ENCODE assay signal across 9 cellular contexts in genomic region chr21:42654913-42655796, GRCh38. TPM values are rescaled to one million over a fixed set of nuclear protein-coding genes. Genes with fewer than 3 reads are reported as not detected.
DNase-seq lines count a peak whose midpoint lies in the region; ATAC-seq, FAIRE-seq and TF ChIP-seq lines count a peak whose summit lies in the region.
"Had no signal": no experiment of that assay in that cellular context is flagged by ENCODE, and none has a peak within 500 bp of the region (broad histone marks: within the 10 kb centered on the region; RNA-seq: fewer than 3 reads in every experiment).

No MANE protein-coding gene starts in this region.

- CTCF ChIA-PET in activated CD8-positive, alpha-beta memory T cell treated with anti-CD3 and anti-CD28 coated beads, Interleukin-2, amount 10 ng/mL, durations not matched to agents 7 days and 5 days (lab: Charles Lee) = interaction anchor here (0.9 kb wide), 1 partner anchor 176 kb away, joined by 4 read pairs; no protein-coding TSS in a partner anchor

- no peak overlapping the region for H2BK120ac ChIP-seq in mesendoderm (ENCODE audit: low read depth, low read length)

- H3K27ac ChIP-seq in mesendoderm (ENCODE audit: low read depth, low read length) = no peak overlapping the region
- peak overlapping the region; percentile 35 to 92 (median 84) for H3K27ac ChIP-seq in tibial nerve
- H3K27ac ChIP-seq: HL-60 had no signal

- peaks cover 55% of the 10 kb centered on the region for H3K27me3 Mint-ChIP-seq in activated CD8-positive, alpha-beta memory T cell treated with anti-CD3 and anti-CD28 coated beads, Interleukin-2, amount 10 ng/mL, durations not matched to agents 7 days and 5 days
- no peaks in the 10 kb centered on the region for H3K27me3 Mint-ChIP-seq in activated naive CD8-positive, alpha-beta T cell

- H3K4me3 ChIP-seq in mesendoderm (ENCODE audit: low read length) (peak overlapping the region; percentile 78), tibial nerve (peak overlapping the region; percentile 41 to 84 (median 58))

- no peak for FAIRE-seq in H54 (lab: Jason Lieb, UNC)

- TF ChIP-seq EP300 in tibial nerve (IDR thresholded peaks at IDR 0.05) = peak in 1 of 2 donors; percentile 30

- H3K18ac ChIP-seq in mesendoderm (ENCODE audit: low read length) = peak overlapping the region; percentile 15

- H4K8ac ChIP-seq in mesendoderm (ENCODE audit: low read depth, low read length) = no peak overlapping the region

- H3K4me1 Mint-ChIP-seq in activated CD8-positive, alpha-beta memory T cell treated with anti-CD3 and anti-CD28 coated beads, Interleukin-2, amount 10 ng/mL, durations not matched to agents 7 days and 5 days = peaks cover 11% of the 10 kb centered on the region
- peaks cover 23% of the 10 kb centered on the region for H3K4me1 Mint-ChIP-seq in activated naive CD8-positive, alpha-beta T cell (ENCODE audit: low read depth)

- in situ Hi-C loops in ACHN (cut with HindIII; ENCODE audit: low pct_ligation_motif_present, low pct_unique_long_range_greater_than_20kb, low sequenced_read_pairs) = no loop called here

- WGBS in mesendoderm (ENCODE audit: extremely low coverage, insufficient coverage, low lambda C conversion rate) = no CpG with 5 or more reads among the region's 18 CpGs
- 43 to 44% methylated on average over 15 to 18 of the region's 18 CpGs for WGBS in tibial nerve, 2 donors

- H3K27me3 ChIP-seq in mesendoderm (ENCODE audit: insufficient read depth, low read length, poor library complexity) (no peaks in the 10 kb centered on the region), tibial nerve (peaks cover 0 to 12% of the 10 kb centered on the region in 2 donors)

- H3K27ac Mint-ChIP-seq in activated CD8-positive, alpha-beta memory T cell treated with anti-CD3 and anti-CD28 coated beads, Interleukin-2, amount 10 ng/mL, durations not matched to agents 7 days and 5 days = no peak overlapping the region
- H3K27ac Mint-ChIP-seq in activated naive CD8-positive, alpha-beta T cell = peak overlapping the region; percentile 8

- H2AK5ac ChIP-seq in mesendoderm (ENCODE audit: low read length) = no peak overlapping the region

- no peak overlapping the region for H4K5ac ChIP-seq in mesendoderm (ENCODE audit: low read length)

- H2BK5ac ChIP-seq in mesendoderm (ENCODE audit: low read length) = no peak overlapping the region

- H3K79me1 ChIP-seq in mesendoderm (ENCODE audit: low read length) = peaks cover 24% of the 10 kb centered on the region

- no peak overlapping the region for H2BK15ac ChIP-seq in mesendoderm (replicated peaks; ENCODE audit: low read depth)

- no peaks in the 10 kb centered on the region for H3K9me3 Mint-ChIP-seq in activated CD8-positive, alpha-beta memory T cell treated with anti-CD3 and anti-CD28 coated beads, Interleukin-2, amount 10 ng/mL, durations not matched to agents 7 days and 5 days (ENCODE audit: low read depth)
- no peaks in the 10 kb centered on the region for H3K9me3 Mint-ChIP-seq in activated naive CD8-positive, alpha-beta T cell (ENCODE audit: low read depth)

- no peak for ATAC-seq in activated CD8-positive, alpha-beta memory T cell treated with anti-CD3 and anti-CD28 coated beads, Interleukin-2, amount 10 ng/mL, durations not matched to agents 7 days and 5 days

- TF ChIP-seq CTCF in tibial nerve (IDR thresholded peaks at IDR 0.05) = no peak

- H3K9ac ChIP-seq in mesendoderm (ENCODE audit: low read length) = peak overlapping the region; percentile 87

- H3K4ac ChIP-seq in mesendoderm (ENCODE audit: low read depth, low read length) = no peak overlapping the region

- peak overlapping the region; percentile 27 for H3K4me2 ChIP-seq in mesendoderm (ENCODE audit: low read length)

- H3K36me3 ChIP-seq in mesendoderm (ENCODE audit: control insufficient read depth, insufficient read depth, low read length) (no peaks in the 10 kb centered on the region), tibial nerve (no peaks in the 10 kb centered on the region)

- H3K36me3 Mint-ChIP-seq in activated CD8-positive, alpha-beta memory T cell treated with anti-CD3 and anti-CD28 coated beads, Interleukin-2, amount 10 ng/mL, durations not matched to agents 7 days and 5 days = no peaks in the 10 kb centered on the region
- no peaks in the 10 kb centered on the region for H3K36me3 Mint-ChIP-seq in activated naive CD8-positive, alpha-beta T cell

- H3K4me3 Mint-ChIP-seq in activated CD8-positive, alpha-beta memory T cell treated with anti-CD3 and anti-CD28 coated beads, Interleukin-2, amount 10 ng/mL, durations not matched to agents 7 days and 5 days = peak overlapping the region; percentile 2
- peak overlapping the region; percentile 60 for H3K4me3 Mint-ChIP-seq in activated naive CD8-positive, alpha-beta T cell

- no peak for TF ChIP-seq POLR2A in tibial nerve (IDR thresholded peaks at IDR 0.05)
- TF ChIP-seq POLR2A in H54 (IDR thresholded peaks at IDR 0.05; ENCODE audit: low read depth, low read length) = no peak

- DNase-seq in activated CD8-positive, alpha-beta memory T cell treated with anti-CD3 and anti-CD28 coated beads, Interleukin-2, amount 10 ng/mL, durations not matched to agents 7 days and 5 days = no peak
- no peak for DNase-seq in activated CD8-positive, alpha-beta memory T cell treated with anti-CD3 and anti-CD28 coated beads for 24 hours
- DNase-seq in mesendoderm (no peak), tibial nerve (ENCODE audit: low spot score in 2 of 2) (no peak), ACHN (no peak), H54 (ENCODE audit: insufficient read length, low spot score) (no peak), NCI-H1930 (lab: John Stamatoyannopoulos, UW) (no peak)

- peaks cover 57% of the 10 kb centered on the region for H3K79me2 ChIP-seq in mesendoderm (ENCODE audit: control insufficient read depth, insufficient read depth, low read length)

- no peaks in the 10 kb centered on the region for H3K9me3 ChIP-seq in tibial nerve

- H3K4me1 ChIP-seq in mesendoderm (ENCODE audit: control insufficient read depth, low read depth, low read length) (peaks cover 11% of the 10 kb centered on the region), tibial nerve (peaks cover 0 to 85% (median 30%) of the 10 kb centered on the region in 4 donors)

- peak overlapping the region; percentile 91 for H3K56ac ChIP-seq in mesendoderm (ENCODE audit: low read length)

- peak overlapping the region; percentile 17 for H3K23ac ChIP-seq in mesendoderm (ENCODE audit: low read length)

RNA-seq across cellular contexts. Expression of gene PDE9A, which starts 1.7 kb away (rescaled TPM):
- total RNA-seq in activated CD8-positive, alpha-beta memory T cell treated with anti-CD3 and anti-CD28 coated beads, Interleukin-2, amount 10 ng/mL, durations not matched to agents 7 days and 5 days = 1 to 10 TPM; 2.0 to 6.8 TPM
- 36.9 TPM for polyA plus RNA-seq in mesendoderm (2013, experiment 1 of 2)
- polyA plus RNA-seq in mesendoderm (2013, experiment 2 of 2) = 38.7 TPM
- total RNA-seq in tibial nerve = 10 to 100 TPM; 26.7 to 30.6 (median 28.7) TPM
